ENCODE assay signal across 20 cellular contexts in the genomic region with DNA sequence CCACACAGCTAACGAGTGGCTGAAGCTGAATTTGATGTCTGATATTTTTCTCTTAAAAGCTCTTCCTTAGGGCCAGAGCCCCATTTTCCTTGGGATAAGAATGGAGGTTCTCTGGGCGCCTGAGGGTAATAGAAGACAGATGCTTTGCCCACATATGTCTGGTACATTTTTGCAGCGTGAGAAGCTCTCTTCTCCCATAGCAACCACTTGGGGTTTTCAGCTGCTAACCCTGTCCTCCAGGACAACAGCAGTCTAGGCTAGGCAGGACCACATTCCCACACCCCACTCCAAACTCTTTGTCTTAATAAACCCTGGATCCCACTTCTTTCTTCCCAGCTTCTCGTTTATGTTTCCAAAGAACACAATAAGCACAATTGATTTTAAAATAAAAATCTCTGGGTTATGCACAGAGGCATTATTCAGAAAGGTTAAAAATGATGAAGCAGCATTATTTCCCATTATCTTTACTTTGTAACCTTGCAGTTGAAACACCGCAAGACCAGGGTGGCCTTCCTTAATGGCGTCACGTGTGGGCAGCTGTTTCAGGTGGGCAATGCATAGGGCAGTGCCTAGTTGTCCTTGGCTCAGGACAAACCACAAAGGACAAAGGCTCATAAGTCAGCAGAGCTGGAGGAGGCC. TPM values are rescaled to one million over a fixed set of nuclear protein-coding genes. Genes with fewer than 3 reads are reported as not detected.
A peak's percentile ranks its signal among the peaks of the same experiment; 100 is the strongest.
DNase-seq lines count a peak whose midpoint lies in the region; ATAC-seq and TF ChIP-seq lines count a peak whose summit lies in the region.
"Had no signal": no experiment of that assay in that cellular context is flagged by ENCODE, and none has a peak within 500 bp of the region (broad histone marks: within the 10 kb centered on the region; RNA-seq: fewer than 3 reads in every experiment).

No MANE protein-coding gene starts in this region.

- no peak overlapping the region for H3K14ac ChIP-seq in IMR-90 (replicated peaks; ENCODE audit: low read depth, low read length)

- no peaks in the 10 kb centered on the region for H4K20me1 ChIP-seq in IMR-90 (ENCODE audit: insufficient read depth, low read length)

- no peaks in the 10 kb centered on the region for H3K36me3 Mint-ChIP-seq in CD4-positive, alpha-beta T cell (ENCODE audit: low read depth)
- H3K36me3 Mint-ChIP-seq in activated T-helper 17 cell treated with anti-CD3 and anti-CD28 coated beads, Interleukin-2, amount 50 U/mL, for 72 hours (ENCODE audit: low read depth) = no peaks in the 10 kb centered on the region
- H3K36me3 Mint-ChIP-seq: CD8-positive, alpha-beta memory T cell; IgD-negative memory B cell had no signal

- no peaks in the 10 kb centered on the region for H3K36me3 ChIP-seq in IMR-90 (ENCODE audit: control insufficient read depth, insufficient read depth, low read length)

- dilution Hi-C loops in IMR-90 (cut with HindIII; ENCODE audit: low sequenced_read_pairs, unreplicated experiment) = no loop called here

- no peaks in the 10 kb centered on the region for H3K4me1 Mint-ChIP-seq in CD4-positive, alpha-beta T cell (ENCODE audit: low read depth)
- no peaks in the 10 kb centered on the region for H3K4me1 Mint-ChIP-seq in activated T-helper 17 cell treated with anti-CD3 and anti-CD28 coated beads, Interleukin-2, amount 50 U/mL, for 72 hours
- H3K4me1 Mint-ChIP-seq: CD8-positive, alpha-beta memory T cell; IgD-negative memory B cell had no signal

- in situ Hi-C loops in IMR-90 (cut with MboI; ENCODE audit: low sequenced_read_pairs) = no loop called here

- BruUV-seq in IMR-90 (replicated peaks; lab: Mats Ljungman, UMichigan) = no TSS peak

- DNase-seq in AG04449 (ENCODE audit: low read depth, low spot score) = peak; percentile 36
- DNase-seq in EH (ENCODE audit: low read depth) = peak; percentile 38
- DNase-seq in IMR-90 = no peak
- DNase-seq in fibroblast of peridontal ligament (ENCODE audit: extremely low read depth) = peak; percentile 42
- no peak for DNase-seq in GM10248 (ENCODE audit: extremely low spot score)
- DNase-seq in CD4-positive, alpha-beta T cell = no peak
- DNase-seq: AML-193; C1 segment of cervical spinal cord; CD8-positive, alpha-beta memory T cell; Karpas-422; MV-4-11; NCI-H1105 treated with DMSO at 0.1 percent for 48 hours; NCI-H2029 treated with DMSO at 0.1 percent for 48 hours; NCI-H226; NCI-H510A treated with DMSO at 0.1 percent for 48 hours; NCI-H748 treated with DMSO at 0.1 percent for 48 hours had no signal

- no CpG with 5 or more reads among the region's 7 CpGs for WGBS in IMR-90 (ENCODE audit: extremely low coverage in 2 of 2, insufficient read length in 1 of 2), 2 experiments

- no peak for ATAC-seq in IMR-90 (ENCODE audit: low read depth)
- ATAC-seq in CD4-positive, alpha-beta T cell (ENCODE audit: poor library complexity) = no peak
- ATAC-seq in activated T-helper 17 cell treated with anti-CD3 and anti-CD28 coated beads, Interleukin-2, amount 50 U/mL, for 72 hours (replicated peaks) = no peak
- ATAC-seq: HCT116, SK-N-SH treated with all-trans-retinoic acid at 6 μM for 48 hours had no signal

- intact Hi-C loops in IMR-90 (cut with micrococcal nuclease) = no loop called here
- intact Hi-C loops in CD4-positive, alpha-beta T cell (cut with DNase I, micrococcal nuclease) = no loop called here

- H3K4me3 ChIP-seq in AG04449 (ENCODE audit: low read depth, low read length) (no peak overlapping the region), IMR-90 (ENCODE audit: insufficient read depth, low read depth, low read length) (no peak overlapping the region)

- H4K5ac ChIP-seq in IMR-90 (ENCODE audit: low read depth, low read length) = no peak overlapping the region

- H3K9me1 ChIP-seq in IMR-90 (ENCODE audit: insufficient read depth, low read length) = no peaks in the 10 kb centered on the region

- no peak for TF ChIP-seq POLR2A in IMR-90 (IDR thresholded peaks at IDR 0.05; ENCODE audit: low read depth, low read length)

- H4K91ac ChIP-seq in IMR-90 (ENCODE audit: insufficient read depth, low read depth, low read length) = no peak overlapping the region

- H2AK9ac ChIP-seq in IMR-90 (replicated peaks; ENCODE audit: low read depth, low read length, poor library complexity) = no peak overlapping the region

- H3K27ac Mint-ChIP-seq in CD4-positive, alpha-beta T cell = no peak overlapping the region
- no peak overlapping the region for H3K27ac Mint-ChIP-seq in activated T-helper 17 cell treated with anti-CD3 and anti-CD28 coated beads, Interleukin-2, amount 50 U/mL, for 72 hours
- H3K27ac Mint-ChIP-seq: CD8-positive, alpha-beta memory T cell had no signal

- H2BK5ac ChIP-seq in IMR-90 (ENCODE audit: low read depth, low read length, poor library complexity, severe bottlenecking) = no peak overlapping the region

- no peak overlapping the region for H3K4me3 Mint-ChIP-seq in CD4-positive, alpha-beta T cell
- no peak overlapping the region for H3K4me3 Mint-ChIP-seq in activated T-helper 17 cell treated with anti-CD3 and anti-CD28 coated beads, Interleukin-2, amount 50 U/mL, for 72 hours
- H3K4me3 Mint-ChIP-seq: CD8-positive, alpha-beta memory T cell had no signal

- H4K8ac ChIP-seq in IMR-90 (ENCODE audit: low read depth in 2 of 2, low read length in 2 of 2) = no peak overlapping the region

- peak overlapping the region; percentile 51 for H2AFZ ChIP-seq in IMR-90 (replicated peaks; ENCODE audit: low read length, poor library complexity)

- TF ChIP-seq RAD21 in IMR-90 (IDR thresholded peaks at IDR 0.05; ENCODE audit: low read length) = no peak

- no peaks in the 10 kb centered on the region for H3K4me1 ChIP-seq in IMR-90 (ENCODE audit: control insufficient read depth, insufficient read depth, low read length)

- no peak overlapping the region for H3K9ac ChIP-seq in IMR-90 (ENCODE audit: low read depth, low read length)

- peaks cover 34% of the 10 kb centered on the region for H3K27me3 Mint-ChIP-seq in CD4-positive, alpha-beta T cell
- H3K27me3 Mint-ChIP-seq in activated T-helper 17 cell treated with anti-CD3 and anti-CD28 coated beads, Interleukin-2, amount 50 U/mL, for 72 hours = peaks cover 28% of the 10 kb centered on the region

- CTCF ChIA-PET in AG04449 (lab: Yijun Ruan, JAX) (interaction anchor here (0.9 to 2.2 kb wide), 9 partner anchors 9 to 142 kb away, joined by 3 to 12 read pairs (median 3); no protein-coding TSS in a partner anchor), IMR-90 (lab: Yijun Ruan, JAX) (no interaction called here), GM10248 (lab: Yijun Ruan, JAX) (interaction anchor here (1.2 to 1.5 kb wide), 3 partner anchors 11 to 67 kb away, joined by 3 read pairs; no protein-coding TSS in a partner anchor)
- CTCF ChIA-PET in CD4-positive, alpha-beta T cell (lab: Charles Lee) = no interaction called here

- no peak overlapping the region for H3K18ac ChIP-seq in IMR-90 (ENCODE audit: low read depth, low read length)

- H3K9me3 ChIP-seq in IMR-90 (ENCODE audit: control insufficient read depth, insufficient read depth, low read length) = no peaks in the 10 kb centered on the region
- no peaks in the 10 kb centered on the region for H3K9me3 ChIP-seq in CD4-positive, alpha-beta T cell (ENCODE audit: control insufficient read depth, low read length)

- no peak overlapping the region for H3K4me2 ChIP-seq in IMR-90 (ENCODE audit: low read depth, low read length)

- POLR2A ChIA-PET in AG04449 (lab: Yijun Ruan, JAX) (interaction anchor here (1.0 kb wide), 1 partner anchor 11 kb away, joined by 3 read pairs; no protein-coding TSS in a partner anchor), IMR-90 (lab: Charles Lee; ENCODE audit: unreplicated experiment) (no interaction called here), GM10248 (lab: Yijun Ruan, JAX) (no interaction called here)
- POLR2A ChIA-PET in CD4-positive, alpha-beta T cell (lab: Charles Lee) = no interaction called here

- no peaks in the 10 kb centered on the region for H3K27me3 ChIP-seq in IMR-90 (ENCODE audit: control insufficient read depth, insufficient read depth, low read length)
- peaks cover 3% of the 10 kb centered on the region for H3K27me3 ChIP-seq in CD4-positive, alpha-beta T cell (ENCODE audit: control insufficient read depth, insufficient read depth, low read length)

- no peak overlapping the region for H3K4ac ChIP-seq in IMR-90 (ENCODE audit: low read depth, low read length)

- no peak overlapping the region for H2BK15ac ChIP-seq in IMR-90 (ENCODE audit: low read depth, low read length)

- H2BK20ac ChIP-seq in IMR-90 (ENCODE audit: low read depth, low read length) = no peak overlapping the region

- H2AK5ac ChIP-seq in IMR-90 (ENCODE audit: low read depth, low read length) = no peak overlapping the region

- no peaks in the 10 kb centered on the region for H3K9me3 Mint-ChIP-seq in CD4-positive, alpha-beta T cell
- H3K9me3 Mint-ChIP-seq in activated T-helper 17 cell treated with anti-CD3 and anti-CD28 coated beads, Interleukin-2, amount 50 U/mL, for 72 hours = peaks cover 4% of the 10 kb centered on the region

- no peak overlapping the region for H3K56ac ChIP-seq in IMR-90 (ENCODE audit: extremely low read depth, insufficient read depth, low read length)

- no peak overlapping the region for H3K27ac ChIP-seq in IMR-90 (ENCODE audit: insufficient read depth, low read length)
- H3K27ac ChIP-seq in CD4-positive, alpha-beta T cell (ENCODE audit: low read depth, low read length) = no peak overlapping the region

- TF ChIP-seq CTCF in AG04449 (IDR thresholded peaks at IDR 0.05; ENCODE audit: insufficient read depth, low read length, missing control alignments) = no peak
- TF ChIP-seq CTCF in IMR-90 (conservative IDR thresholded peaks at IDR 0.05; ENCODE audit: low read depth, low read length) = no peak
- no peak for TF ChIP-seq CTCF in GM10248 (IDR thresholded peaks at IDR 0.05; ENCODE audit: control extremely low read depth, extremely low read depth, low read depth, missing control alignments)
- TF ChIP-seq CTCF in CD4-positive, alpha-beta T cell (IDR thresholded peaks at IDR 0.05) = no peak

- no peak overlapping the region for H2BK120ac ChIP-seq in IMR-90 (ENCODE audit: low read depth, low read length)

- no peaks in the 10 kb centered on the region for H3K79me1 ChIP-seq in IMR-90 (ENCODE audit: low read depth in 1 of 2, low read length in 2 of 2)

- H3K23ac ChIP-seq in IMR-90 (ENCODE audit: low read depth, low read length) = no peak overlapping the region

TF ChIP-seq in IMR-90, 13 proteins besides CTCF, POLR2A, EP300 and RAD21:
- TF ChIP-seq SMC3 (IDR thresholded peaks at IDR 0.05; ENCODE audit: low read depth, low read length) = no peak
- no peak for TF ChIP-seq CHD1 (IDR thresholded peaks at IDR 0.05; ENCODE audit: low read depth, low read length)
- TF ChIP-seq MAFK (IDR thresholded peaks at IDR 0.05; ENCODE audit: low read depth, low read length) = 0 out of 2 replicates have a peak, but pooled peaks have one; percentile 37

RNA-seq across cellular contexts. Expression of a gene that starts 56.5 kb away (rescaled TPM):
- under 0.01 TPM in 2 replicates for total RNA-seq in IMR-90 (2012; rRNA removed)
- 0.01 and 0.15 TPM in 2 replicates for polyA plus RNA-seq in IMR-90 (2012; rRNA removed)
- 0.09 and 0.18 TPM in 2 replicates for polyA plus RNA-seq in IMR-90 (2012; cell fraction: cytosol; rRNA removed)
- 0.26 TPM in 2 replicates for polyA plus RNA-seq in IMR-90 (2012; cell fraction: nucleus; rRNA removed; ENCODE audit: low replicate concordance)
- under 1 TPM in 1 of 2 experiments, not detected in 1; 0.78 TPM for total RNA-seq in CD4-positive, alpha-beta T cell
- under 1 TPM in 1 of 2 donors, not detected in 1; 0.53 TPM for total RNA-seq in activated T-helper 17 cell treated with anti-CD3 and anti-CD28 coated beads, Interleukin-2, amount 50 U/mL, for 72 hours
- polyA plus RNA-seq: CD8-positive, alpha-beta memory T cell; IgD-negative memory B cell had no signal

Comparison
In these comparisons a context has a peak if more than half of its experiments do, and no peak if none do; other contexts are left out.
1. DNase-seq: peak in AG04449 (single experiment), EH (single experiment) and fibroblast of peridontal ligament (single experiment); none in IMR-90 (single experiment), GM10248 (single experiment) and CD4-positive, alpha-beta T cell (0 of 10).
2. CTCF ChIA-PET loops: an anchor here in AG04449 (0.9 to 2.2 kb wide) and GM10248 (1.2 to 1.5 kb wide); none called in IMR-90 and CD4-positive, alpha-beta T cell.